ENCODE assay signal across 2 cellular contexts in the genomic region with DNA sequence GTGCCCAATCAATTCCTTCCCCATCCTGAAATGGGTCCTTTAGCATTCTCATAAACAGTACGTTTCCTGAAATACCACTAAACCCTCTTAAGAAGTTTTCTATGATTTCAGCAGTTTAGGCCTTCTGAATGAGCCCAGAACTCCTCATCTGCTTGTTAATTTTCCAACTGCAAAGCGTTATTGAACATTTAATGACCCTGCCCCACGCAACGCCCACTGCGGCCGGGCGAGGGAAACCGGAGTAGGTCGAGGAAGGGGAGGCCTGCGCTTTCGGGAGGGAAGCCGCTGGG.
TF ChIP-seq lines count a peak whose summit lies in the region.

No MANE protein-coding gene starts in this region.

TF ChIP-seq in GM23338, 12 proteins besides CTCF, POLR2A, EP300 and RAD21 (continued from another document):
- TF ChIP-seq, protein P1, sequence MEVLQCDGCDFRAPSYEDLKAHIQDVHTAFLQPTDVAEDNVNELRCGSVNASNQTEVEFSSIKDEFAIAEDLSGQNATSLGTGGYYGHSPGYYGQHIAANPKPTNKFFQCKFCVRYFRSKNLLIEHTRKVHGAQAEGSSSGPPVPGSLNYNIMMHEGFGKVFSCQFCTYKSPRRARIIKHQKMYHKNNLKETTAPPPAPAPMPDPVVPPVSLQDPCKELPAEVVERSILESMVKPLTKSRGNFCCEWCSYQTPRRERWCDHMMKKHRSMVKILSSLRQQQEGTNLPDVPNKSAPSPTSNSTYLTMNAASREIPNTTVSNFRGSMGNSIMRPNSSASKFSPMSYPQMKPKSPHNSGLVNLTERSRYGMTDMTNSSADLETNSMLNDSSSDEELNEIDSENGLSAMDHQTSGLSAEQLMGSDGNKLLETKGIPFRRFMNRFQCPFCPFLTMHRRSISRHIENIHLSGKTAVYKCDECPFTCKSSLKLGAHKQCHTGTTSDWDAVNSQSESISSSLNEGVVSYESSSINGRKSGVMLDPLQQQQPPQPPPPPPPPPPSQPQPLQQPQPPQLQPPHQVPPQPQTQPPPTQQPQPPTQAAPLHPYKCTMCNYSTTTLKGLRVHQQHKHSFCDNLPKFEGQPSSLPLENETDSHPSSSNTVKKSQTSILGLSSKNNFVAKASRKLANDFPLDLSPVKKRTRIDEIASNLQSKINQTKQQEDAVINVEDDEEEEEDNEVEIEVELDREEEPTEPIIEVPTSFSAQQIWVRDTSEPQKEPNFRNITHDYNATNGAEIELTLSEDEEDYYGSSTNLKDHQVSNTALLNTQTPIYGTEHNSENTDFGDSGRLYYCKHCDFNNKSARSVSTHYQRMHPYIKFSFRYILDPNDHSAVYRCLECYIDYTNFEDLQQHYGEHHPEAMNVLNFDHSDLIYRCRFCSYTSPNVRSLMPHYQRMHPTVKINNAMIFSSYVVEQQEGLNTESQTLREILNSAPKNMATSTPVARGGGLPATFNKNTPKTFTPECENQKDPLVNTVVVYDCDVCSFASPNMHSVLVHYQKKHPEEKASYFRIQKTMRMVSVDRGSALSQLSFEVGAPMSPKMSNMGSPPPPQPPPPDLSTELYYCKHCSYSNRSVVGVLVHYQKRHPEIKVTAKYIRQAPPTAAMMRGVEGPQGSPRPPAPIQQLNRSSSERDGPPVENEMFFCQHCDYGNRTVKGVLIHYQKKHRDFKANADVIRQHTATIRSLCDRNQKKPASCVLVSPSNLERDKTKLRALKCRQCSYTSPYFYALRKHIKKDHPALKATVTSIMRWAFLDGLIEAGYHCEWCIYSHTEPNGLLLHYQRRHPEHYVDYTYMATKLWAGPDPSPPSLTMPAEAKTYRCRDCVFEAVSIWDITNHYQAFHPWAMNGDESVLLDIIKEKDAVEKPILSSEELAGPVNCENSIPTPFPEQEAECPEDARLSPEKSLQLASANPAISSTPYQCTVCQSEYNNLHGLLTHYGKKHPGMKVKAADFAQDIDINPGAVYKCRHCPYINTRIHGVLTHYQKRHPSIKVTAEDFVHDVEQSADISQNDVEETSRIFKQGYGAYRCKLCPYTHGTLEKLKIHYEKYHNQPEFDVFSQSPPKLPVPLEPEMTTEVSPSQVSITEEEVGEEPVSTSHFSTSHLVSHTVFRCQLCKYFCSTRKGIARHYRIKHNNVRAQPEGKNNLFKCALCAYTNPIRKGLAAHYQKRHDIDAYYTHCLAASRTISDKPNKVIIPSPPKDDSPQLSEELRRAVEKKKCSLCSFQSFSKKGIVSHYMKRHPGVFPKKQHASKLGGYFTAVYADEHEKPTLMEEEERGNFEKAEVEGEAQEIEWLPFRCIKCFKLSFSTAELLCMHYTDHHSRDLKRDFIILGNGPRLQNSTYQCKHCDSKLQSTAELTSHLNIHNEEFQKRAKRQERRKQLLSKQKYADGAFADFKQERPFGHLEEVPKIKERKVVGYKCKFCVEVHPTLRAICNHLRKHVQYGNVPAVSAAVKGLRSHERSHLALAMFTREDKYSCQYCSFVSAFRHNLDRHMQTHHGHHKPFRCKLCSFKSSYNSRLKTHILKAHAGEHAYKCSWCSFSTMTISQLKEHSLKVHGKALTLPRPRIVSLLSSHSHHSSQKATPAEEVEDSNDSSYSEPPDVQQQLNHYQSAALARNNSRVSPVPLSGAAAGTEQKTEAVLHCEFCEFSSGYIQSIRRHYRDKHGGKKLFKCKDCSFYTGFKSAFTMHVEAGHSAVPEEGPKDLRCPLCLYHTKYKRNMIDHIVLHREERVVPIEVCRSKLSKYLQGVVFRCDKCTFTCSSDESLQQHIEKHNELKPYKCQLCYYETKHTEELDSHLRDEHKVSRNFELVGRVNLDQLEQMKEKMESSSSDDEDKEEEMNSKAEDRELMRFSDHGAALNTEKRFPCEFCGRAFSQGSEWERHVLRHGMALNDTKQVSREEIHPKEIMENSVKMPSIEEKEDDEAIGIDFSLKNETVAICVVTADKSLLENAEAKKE (CRISPR knock-in tag; IDR thresholded peaks at IDR 0.05) = no peak
- TF ChIP-seq EZH2 (IDR thresholded peaks at IDR 0.05; ENCODE audit: low read depth, unreplicated experiment) = no peak

TF ChIP-seq in WTC11, 78 proteins besides CTCF, POLR2A, EP300 and RAD21 (continued from another document):
- TF ChIP-seq, protein P2, sequence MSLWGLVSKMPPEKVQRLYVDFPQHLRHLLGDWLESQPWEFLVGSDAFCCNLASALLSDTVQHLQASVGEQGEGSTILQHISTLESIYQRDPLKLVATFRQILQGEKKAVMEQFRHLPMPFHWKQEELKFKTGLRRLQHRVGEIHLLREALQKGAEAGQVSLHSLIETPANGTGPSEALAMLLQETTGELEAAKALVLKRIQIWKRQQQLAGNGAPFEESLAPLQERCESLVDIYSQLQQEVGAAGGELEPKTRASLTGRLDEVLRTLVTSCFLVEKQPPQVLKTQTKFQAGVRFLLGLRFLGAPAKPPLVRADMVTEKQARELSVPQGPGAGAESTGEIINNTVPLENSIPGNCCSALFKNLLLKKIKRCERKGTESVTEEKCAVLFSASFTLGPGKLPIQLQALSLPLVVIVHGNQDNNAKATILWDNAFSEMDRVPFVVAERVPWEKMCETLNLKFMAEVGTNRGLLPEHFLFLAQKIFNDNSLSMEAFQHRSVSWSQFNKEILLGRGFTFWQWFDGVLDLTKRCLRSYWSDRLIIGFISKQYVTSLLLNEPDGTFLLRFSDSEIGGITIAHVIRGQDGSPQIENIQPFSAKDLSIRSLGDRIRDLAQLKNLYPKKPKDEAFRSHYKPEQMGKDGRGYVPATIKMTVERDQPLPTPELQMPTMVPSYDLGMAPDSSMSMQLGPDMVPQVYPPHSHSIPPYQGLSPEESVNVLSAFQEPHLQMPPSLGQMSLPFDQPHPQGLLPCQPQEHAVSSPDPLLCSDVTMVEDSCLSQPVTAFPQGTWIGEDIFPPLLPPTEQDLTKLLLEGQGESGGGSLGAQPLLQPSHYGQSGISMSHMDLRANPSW (CRISPR knock-in tag; conservative IDR thresholded peaks at IDR 0.05; ENCODE audit: low read depth) = no peak
- TF ChIP-seq KAT7 (CRISPR knock-in tag; IDR thresholded peaks at IDR 0.05; ENCODE audit: borderline replicate concordance) (no peak), NR3C1 (CRISPR knock-in tag; conservative IDR thresholded peaks at IDR 0.05; ENCODE audit: low read depth) (no peak), ESRRA (CRISPR knock-in tag; IDR thresholded peaks at IDR 0.05; ENCODE audit: borderline replicate concordance) (no peak), MYBL2 (CRISPR knock-in tag; IDR thresholded peaks at IDR 0.05) (no peak), SOX15 (CRISPR knock-in tag; IDR thresholded peaks at IDR 0.05) (no peak), ZNF219 (CRISPR knock-in tag; IDR thresholded peaks at IDR 0.05; ENCODE audit: borderline replicate concordance) (no peak), TEAD4 (CRISPR knock-in tag; IDR thresholded peaks at IDR 0.05) (no peak)
- TF ChIP-seq, protein P3, sequence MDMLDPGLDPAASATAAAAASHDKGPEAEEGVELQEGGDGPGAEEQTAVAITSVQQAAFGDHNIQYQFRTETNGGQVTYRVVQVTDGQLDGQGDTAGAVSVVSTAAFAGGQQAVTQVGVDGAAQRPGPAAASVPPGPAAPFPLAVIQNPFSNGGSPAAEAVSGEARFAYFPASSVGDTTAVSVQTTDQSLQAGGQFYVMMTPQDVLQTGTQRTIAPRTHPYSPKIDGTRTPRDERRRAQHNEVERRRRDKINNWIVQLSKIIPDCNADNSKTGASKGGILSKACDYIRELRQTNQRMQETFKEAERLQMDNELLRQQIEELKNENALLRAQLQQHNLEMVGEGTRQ (CRISPR knock-in tag; IDR thresholded peaks at IDR 0.05) = no peak
- TF ChIP-seq, protein P4, sequence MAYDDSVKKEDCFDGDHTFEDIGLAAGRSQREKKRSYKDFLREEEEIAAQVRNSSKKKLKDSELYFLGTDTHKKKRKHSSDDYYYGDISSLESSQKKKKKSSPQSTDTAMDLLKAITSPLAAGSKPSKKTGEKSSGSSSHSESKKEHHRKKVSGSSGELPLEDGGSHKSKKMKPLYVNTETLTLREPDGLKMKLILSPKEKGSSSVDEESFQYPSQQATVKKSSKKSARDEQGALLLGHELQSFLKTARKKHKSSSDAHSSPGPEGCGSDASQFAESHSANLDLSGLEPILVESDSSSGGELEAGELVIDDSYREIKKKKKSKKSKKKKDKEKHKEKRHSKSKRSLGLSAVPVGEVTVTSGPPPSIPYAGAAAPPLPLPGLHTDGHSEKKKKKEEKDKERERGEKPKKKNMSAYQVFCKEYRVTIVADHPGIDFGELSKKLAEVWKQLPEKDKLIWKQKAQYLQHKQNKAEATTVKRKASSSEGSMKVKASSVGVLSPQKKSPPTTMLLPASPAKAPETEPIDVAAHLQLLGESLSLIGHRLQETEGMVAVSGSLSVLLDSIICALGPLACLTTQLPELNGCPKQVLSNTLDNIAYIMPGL (CRISPR knock-in tag; IDR thresholded peaks at IDR 0.05) = no peak
